39 cellular contexts compared by ENCODE assay signal in the genomic region with DNA sequence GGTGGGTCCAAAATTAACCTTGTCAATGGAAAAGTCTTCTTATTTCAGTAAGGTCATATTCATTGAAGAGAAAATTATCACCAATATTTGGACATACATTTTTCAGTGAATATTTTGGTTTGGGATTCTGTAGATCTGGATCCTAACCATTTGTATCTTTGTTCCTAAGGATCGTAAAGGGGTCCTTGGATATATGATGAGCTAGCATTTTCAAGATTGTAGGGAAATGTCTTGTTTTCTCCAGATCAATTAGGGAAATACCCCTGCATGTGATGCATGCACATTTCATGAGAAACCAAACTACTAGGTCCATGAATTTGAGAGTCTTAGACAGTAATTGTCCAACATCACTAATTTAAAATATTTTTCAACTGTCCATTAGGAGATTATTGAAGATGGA. TPM values are rescaled to one million over a fixed set of nuclear protein-coding genes. Genes with fewer than 3 reads are reported as not detected.
"Had no signal": no experiment of that assay in that cellular context is flagged by ENCODE, and none has a peak within 500 bp of the region (broad histone marks: within the 10 kb centered on the region; RNA-seq: fewer than 3 reads in every experiment).

No MANE protein-coding gene starts in this region.

- H3K27me3 ChIP-seq: body of pancreas, brain microvascular endothelial cell had no signal

- H3K4me1 ChIP-seq: adrenal gland, body of pancreas, breast epithelium had no signal

- ATAC-seq: activated CD8-positive, alpha-beta T cell treated with anti-CD3 and anti-CD28 coated beads for 36 hours; activated naive CD4-positive, alpha-beta T cell treated with anti-CD3 and anti-CD28 coated beads, Interleukin-2, amount 50 U/mL, for 72 hours; activated T-cell treated with anti-CD3 and anti-CD28 coated beads, Interleukin-2, amount 50 U/mL, for 4 hours; activated T-cell treated with anti-CD3 and anti-CD28 coated beads, Interleukin-2, amount 50 U/mL, for 72 hours; activated T-helper 17 cell treated with anti-CD3 and anti-CD28 coated beads, Interleukin-2, amount 50 U/mL, for 72 hours; body of pancreas; T-helper 17 cell had no signal

- DNase-seq: activated B cell treated with CpG ODN at 0.5 μM for 24 hours; activated CD4-positive, alpha-beta memory T cell treated with anti-CD3 and anti-CD28 coated beads for 36 hours; activated CD4-positive, alpha-beta T cell treated with anti-CD3 and anti-CD28 coated beads for 4 hours; activated CD4-positive, alpha-beta T cell treated with anti-CD3 and anti-CD28 coated beads, Interleukin-2, amount 10 ng/mL, durations not matched to agents 24 days and 14 days; activated CD4-positive, alpha-beta T cell treated with anti-CD3 and anti-CD28 coated beads, Interleukin-2, amount 50 U/mL, for 1 hour; activated CD4-positive, alpha-beta T cell treated with anti-CD3 and anti-CD28 coated beads, Interleukin-2, amount 50 U/mL, for 4 hours; activated CD4-positive, CD25-positive, alpha-beta regulatory T cell treated with anti-CD3 and anti-CD28 coated beads, Interleukin-2, amount 50 U/mL, for 72 hours; activated CD8-positive, alpha-beta memory T cell treated with anti-CD3 and anti-CD28 coated beads, Interleukin-2, amount 50 U/mL, for 4 hours; activated CD8-positive, alpha-beta T cell treated with anti-CD3 and anti-CD28 coated beads for 36 hours; activated effector memory CD4-positive, alpha-beta T cell treated with anti-CD3 and anti-CD28 coated beads, Interleukin-2, amount 50 U/mL, for 16 hours; activated gamma-delta T cell treated with Interleukin-2 at 50 U/mL for 16 hours; activated naive CD4-positive, alpha-beta T cell; activated naive CD4-positive, alpha-beta T cell treated with anti-CD3 and anti-CD28 coated beads, Interleukin-2, amount 50 U/mL, for 16 hours; activated naive CD8-positive, alpha-beta T cell treated with anti-CD3 and anti-CD28 coated beads for 36 hours; activated T-cell treated with anti-CD3 and anti-CD28 coated beads for 4 hours; activated T-cell treated with anti-CD3 and anti-CD28 coated beads, Interleukin-2, amount 50 U/mL, for 1 hour; activated T-cell treated with anti-CD3 and anti-CD28 coated beads, Interleukin-2, amount 50 U/mL, for 4 hours; activated T-cell treated with anti-CD3 and anti-CD28 coated beads, Interleukin-2, amount 50 U/mL, for 72 hours; adrenal gland; amniotic stem cell; aorta; body of pancreas; brain microvascular endothelial cell; central memory CD4-positive, alpha-beta T cell; T-helper 17 cell; T1000 had no signal

- H3K4me3 ChIP-seq: adrenal gland, body of pancreas, breast epithelium had no signal

- H3K27ac ChIP-seq: adrenal gland, body of pancreas, brain microvascular endothelial cell, breast epithelium, VCaP had no signal

- FAIRE-seq: astrocyte, colon, TTC549 had no signal

- H3K9me3 ChIP-seq: adrenal gland, body of pancreas, breast epithelium had no signal

- H3K36me3 ChIP-seq: adrenal gland, brain microvascular endothelial cell, breast epithelium had no signal

RNA-seq across cellular contexts. Expression of a gene that starts 18.0 kb away (rescaled TPM):
- total RNA-seq: activated CD4-positive, alpha-beta memory T cell treated with anti-CD3 and anti-CD28 coated beads for 36 hours; activated CD4-positive, alpha-beta T cell treated with anti-CD3 and anti-CD28 coated beads, Interleukin-2, amount 10 ng/mL, durations not matched to agents 24 days and 14 days; activated CD8-positive, alpha-beta memory T cell treated with anti-CD3 and anti-CD28 coated beads for 36 hours; activated CD8-positive, alpha-beta T cell treated with anti-CD3 and anti-CD28 coated beads for 36 hours; activated naive CD8-positive, alpha-beta T cell treated with anti-CD3 and anti-CD28 coated beads for 36 hours; activated T-cell treated with anti-CD3 and anti-CD28 coated beads, Interleukin-2, amount 50 U/mL, for 4 hours; activated T-cell treated with anti-CD3 and anti-CD28 coated beads, Interleukin-2, amount 50 U/mL, for 72 hours; activated T-helper 1 cell treated with anti-CD3 and anti-CD28 coated beads, Interleukin-12 subunit alpha, Interleukin-12 subunit beta, Interleukin-2, Interleukin-4 antibody, amounts not matched to agents 30 ng/mL and 10 ng/mL and 1 ng/mL, durations not matched to agents 14 hours and 24 hours and 36 hours; activated T-helper 17 cell treated with anti-CD3 and anti-CD28 coated beads, Interleukin-2, amount 50 U/mL, for 72 hours; adrenal gland; aorta; astrocyte; body of pancreas; breast epithelium; cardiac septum; cerebellum; T-helper 17 cell; T-helper 2 cell treated with Interferon-gamma antibody and Interleukin-4, amounts not matched to agents 100 ng/mL and 5 ng/mL, for 36 hours had no signal
- polyA plus RNA-seq: adrenal gland, aorta had no signal

RNA-seq across cellular contexts. Expression of a gene that starts 36.5 kb away (rescaled TPM):
- total RNA-seq: activated B cell treated with CpG ODN at 0.5 μM for 24 hours; activated CD4-positive, alpha-beta memory T cell treated with anti-CD3 and anti-CD28 coated beads for 36 hours; activated CD4-positive, alpha-beta T cell treated with anti-CD3 and anti-CD28 coated beads, Interleukin-2, amount 10 ng/mL, durations not matched to agents 24 days and 14 days; activated CD8-positive, alpha-beta memory T cell treated with anti-CD3 and anti-CD28 coated beads for 36 hours; activated CD8-positive, alpha-beta T cell treated with anti-CD3 and anti-CD28 coated beads for 36 hours; activated naive CD4-positive, alpha-beta T cell treated with anti-CD3 and anti-CD28 coated beads for 36 hours; activated naive CD4-positive, alpha-beta T cell treated with anti-CD3 and anti-CD28 coated beads, Interleukin-2, amount 50 U/mL, for 72 hours; activated naive CD8-positive, alpha-beta T cell treated with anti-CD3 and anti-CD28 coated beads for 36 hours; activated T-cell treated with anti-CD3 and anti-CD28 coated beads, Interleukin-2, amount 50 U/mL, for 4 hours; activated T-cell treated with anti-CD3 and anti-CD28 coated beads, Interleukin-2, amount 50 U/mL, for 72 hours; activated T-helper 1 cell treated with anti-CD3 and anti-CD28 coated beads, Interleukin-12 subunit alpha, Interleukin-12 subunit beta, Interleukin-2, Interleukin-4 antibody, amounts not matched to agents 30 ng/mL and 10 ng/mL and 1 ng/mL, durations not matched to agents 14 hours and 24 hours and 36 hours; activated T-helper 17 cell treated with anti-CD3 and anti-CD28 coated beads, Interleukin-2, amount 50 U/mL, for 72 hours; adrenal gland; aorta; astrocyte; body of pancreas; breast epithelium; cardiac septum; cerebellum; T-helper 17 cell; T-helper 2 cell treated with Interferon-gamma antibody and Interleukin-4, amounts not matched to agents 100 ng/mL and 5 ng/mL, for 36 hours had no signal
- polyA plus RNA-seq: adrenal gland, aorta had no signal

RNA-seq across cellular contexts. Expression of a gene that starts 50.9 kb away (rescaled TPM):
- total RNA-seq: activated CD4-positive, alpha-beta memory T cell treated with anti-CD3 and anti-CD28 coated beads for 36 hours; activated CD4-positive, alpha-beta T cell treated with anti-CD3 and anti-CD28 coated beads, Interleukin-2, amount 10 ng/mL, durations not matched to agents 24 days and 14 days; activated CD8-positive, alpha-beta memory T cell treated with anti-CD3 and anti-CD28 coated beads for 36 hours; activated naive CD4-positive, alpha-beta T cell treated with anti-CD3 and anti-CD28 coated beads for 36 hours; activated naive CD4-positive, alpha-beta T cell treated with anti-CD3 and anti-CD28 coated beads, Interleukin-2, amount 50 U/mL, for 72 hours; activated T-helper 1 cell treated with anti-CD3 and anti-CD28 coated beads, Interleukin-12 subunit alpha, Interleukin-12 subunit beta, Interleukin-2, Interleukin-4 antibody, amounts not matched to agents 30 ng/mL and 10 ng/mL and 1 ng/mL, durations not matched to agents 14 hours and 24 hours and 36 hours; activated T-helper 17 cell treated with anti-CD3 and anti-CD28 coated beads, Interleukin-2, amount 50 U/mL, for 72 hours; astrocyte; T-helper 2 cell treated with Interferon-gamma antibody and Interleukin-4, amounts not matched to agents 100 ng/mL and 5 ng/mL, for 36 hours had no signal
